In genomic region chr16:89289428-89290395, GRCh38 we compare ENCODE assay signal across 8 cellular contexts.
DNase-seq lines count a peak whose midpoint lies in the region; ATAC-seq and TF ChIP-seq lines count a peak whose summit lies in the region.

No MANE protein-coding gene starts in this region.

- H3K4me3 Mint-ChIP-seq in naive thymus-derived CD8-positive, alpha-beta T cell, result no peak overlapping the region

- H3K4me1 Mint-ChIP-seq in naive thymus-derived CD8-positive, alpha-beta T cell, result peaks cover 0 to 33% (median 12%) of the 10 kb centered on the region in 4 donors

- POLR2A ChIA-PET in naive thymus-derived CD8-positive, alpha-beta T cell (lab: Charles Lee), result interaction anchor here (0.5 to 1.5 kb wide), 4 partner anchors 20 to 620 kb away, joined by 3 to 9 read pairs (median 4); no protein-coding TSS in a partner anchor

- peaks cover 0 to 2% (median 0%) of the 10 kb centered on the region in 9 donors for H3K9me3 Mint-ChIP-seq in naive thymus-derived CD8-positive, alpha-beta T cell

- DNase-seq in Ammon's horn (ENCODE audit: low spot score), result peak; percentile 66
- peak; percentile 95 for DNase-seq in GM20000 (ENCODE audit: low spot score)
- peak; percentile 30 for DNase-seq in NOMO-1 treated with dmso at 0.1 percent for 144 hours (lab: John Stamatoyannopoulos, UW; ENCODE audit: unreplicated experiment)
- peak; percentile 64 for DNase-seq in activated T-cell treated with anti-CD3 and anti-CD28 coated beads for 1 hour (ENCODE audit: low read depth)
- peak; percentile 44 to 81 (median 60) for DNase-seq in naive thymus-derived CD8-positive, alpha-beta T cell
- DNase-seq in stimulated activated naive CD4-positive, alpha-beta T cell treated with Interleukin-2 at 50 U/mL for 16 hours (lab: John Stamatoyannopoulos, UW), result peak; percentile 58

- peak overlapping the region in 7 of 10 donors; percentile 43 to 84 (median 69) for H3K27ac Mint-ChIP-seq in naive thymus-derived CD8-positive, alpha-beta T cell

- no peaks in the 10 kb centered on the region for H3K27me3 Mint-ChIP-seq in naive thymus-derived CD8-positive, alpha-beta T cell

- ATAC-seq in esophagus mucosa (peak; percentile 77), HG03139 (IDR thresholded peaks at IDR 0.05; ENCODE audit: unreplicated experiment) (no peak)
- ATAC-seq in naive thymus-derived CD8-positive, alpha-beta T cell, result peak; percentile 89 to 91

- TF ChIP-seq CTCF in GM20000 (IDR thresholded peaks at IDR 0.05; ENCODE audit: extremely low read depth, missing control alignments), result peak; percentile 83

- H3K36me3 Mint-ChIP-seq in naive thymus-derived CD8-positive, alpha-beta T cell, result peaks cover 0 to 37% (median 0%) of the 10 kb centered on the region in 3 donors

Comparison
In these comparisons a context has a peak if more than half of its experiments do, and no peak if none do; other contexts are left out.
1. DNase-seq: peak in every context shown above with its lines; median percentile 95 in GM20000; 66 in Ammon's horn; 64 in activated T-cell treated with anti-CD3 and anti-CD28 coated beads for 1 hour; 60 in naive thymus-derived CD8-positive, alpha-beta T cell; 58 in stimulated activated naive CD4-positive, alpha-beta T cell treated with Interleukin-2 at 50 U/mL for 16 hours; 30 in NOMO-1 treated with dmso at 0.1 percent for 144 hours.